In the genomic region with DNA sequence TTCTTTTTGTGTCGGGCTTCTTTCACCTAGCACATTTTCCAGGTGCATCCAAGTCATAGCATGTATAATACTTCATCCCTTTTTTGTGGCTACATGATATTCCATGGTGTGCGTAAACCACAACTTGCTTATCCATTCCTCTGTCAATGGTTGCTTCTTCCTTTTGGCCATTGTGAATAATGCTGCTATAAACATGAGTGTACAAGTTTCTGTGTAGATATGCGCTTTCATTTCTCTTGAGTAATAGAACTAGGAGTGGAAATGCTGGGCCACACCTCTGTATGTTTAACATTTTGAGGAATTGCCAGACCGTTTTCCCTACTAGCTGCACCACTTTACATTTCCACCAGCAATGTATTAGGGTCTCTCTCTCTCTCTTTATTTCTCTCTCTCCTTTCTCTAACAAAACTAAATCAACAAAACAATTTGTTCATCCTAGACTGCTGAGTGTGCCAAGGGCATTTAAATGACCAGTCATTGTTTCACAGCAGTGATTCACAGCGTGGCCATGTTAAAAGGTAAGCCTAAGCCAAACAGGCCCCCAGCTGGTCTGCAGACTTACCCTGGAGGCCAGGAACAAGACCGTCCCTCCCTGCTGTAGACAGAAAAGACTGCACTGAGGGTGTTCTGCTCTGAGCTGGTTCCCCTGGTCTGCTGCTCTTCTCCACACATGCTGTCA, we compare ENCODE assay signal across 10 cellular contexts. TPM values are rescaled to one million over a fixed set of nuclear protein-coding genes. Genes with fewer than 3 reads are reported as not detected.
DNase-seq lines count a peak whose midpoint lies in the region; ATAC-seq and TF ChIP-seq lines count a peak whose summit lies in the region.
"Had no signal": no experiment of that assay in that cellular context is flagged by ENCODE, and none has a peak within 500 bp of the region (broad histone marks: within the 10 kb centered on the region; RNA-seq: fewer than 3 reads in every experiment).

No MANE protein-coding gene starts in this region.

- H3K36me3 ChIP-seq in HEK293 (ENCODE audit: control insufficient read depth in 2 of 2, insufficient read depth in 1 of 2, low read length in 2 of 2) (no peaks in the 10 kb centered on the region), SJSA1 (no peaks in the 10 kb centered on the region), SJCRH30 (no peaks in the 10 kb centered on the region)

- peak overlapping the region; percentile 28 for H3K27ac Mint-ChIP-seq in stimulated activated memory B cell treated with anti-CD40 and anti-IgM and Interleukin-4, amounts not matched to agents 10 μg/mL and 1 μg/mL and 100 μg/mL, for 72 hours

- H3K9me3 ChIP-seq in HEK293 (ENCODE audit: control insufficient read depth, insufficient read depth, low read depth, low read length) (no peaks in the 10 kb centered on the region), SJSA1 (replicated peaks) (no peaks in the 10 kb centered on the region), SJCRH30 (replicated peaks) (no peaks in the 10 kb centered on the region)

- no peak for ATAC-seq in stimulated activated memory B cell treated with anti-CD40 and anti-IgM and Interleukin-4, amounts not matched to agents 10 μg/mL and 1 μg/mL and 100 μg/mL, for 72 hours
- ATAC-seq: effector memory CD8-positive, alpha-beta T cell had no signal

- peaks cover 20% of the 10 kb centered on the region for H3K4me1 ChIP-seq in HEK293 (ENCODE audit: control insufficient read depth, insufficient read depth, low read length)
- H3K4me1 ChIP-seq in SJSA1 (replicated peaks), result peaks cover 77% of the 10 kb centered on the region
- H3K4me1 ChIP-seq in SJCRH30, result no peaks in the 10 kb centered on the region; the same call in none of the 2 replicates

- CTCF ChIA-PET in HEK293 (lab: Yijun Ruan, JAX), result interaction anchor here (0.6 to 4.6 kb wide), 3 partner anchors 52 to 406 kb away, joined by 3 to 32 read pairs (median 4); no protein-coding TSS in a partner anchor

- DNase-seq in SJSA1 (ENCODE audit: low read depth in 1 of 2, low spot score in 2 of 2) (peak; percentile 84 to 85), foreskin fibroblast (peak; percentile 86 to 94), NK-92 (lab: John Stamatoyannopoulos, UW; ENCODE audit: unreplicated experiment) (no peak), SJCRH30 (no peak)
- DNase-seq in activated CD4-positive, alpha-beta T cell treated with anti-CD3 and anti-CD28 coated beads for 4 hours, result no peak
- no peak for DNase-seq in activated naive CD4-positive, alpha-beta T cell treated with Interleukin-2 at 50 U/mL for 16 hours
- DNase-seq: effector memory CD8-positive, alpha-beta T cell had no signal

- H3K4me3 ChIP-seq in HEK293 (ENCODE audit: low read depth, low read length), result no peak overlapping the region
- H3K4me3 ChIP-seq in SJSA1, result no peak overlapping the region
- H3K4me3 ChIP-seq in foreskin fibroblast (ENCODE audit: low read depth in 1 of 2, low read length in 2 of 2), result no peak overlapping the region
- H3K4me3 ChIP-seq in SJCRH30, result no peak overlapping the region

- H3K27ac ChIP-seq in HEK293 (ENCODE audit: extremely low read depth, low read depth, low read length) (no peak overlapping the region), SJSA1 (peak overlapping the region; percentile 65), SJCRH30 (no peak overlapping the region)
- H3K27ac ChIP-seq: VCaP had no signal

- no peak overlapping the region for H3K4me3 Mint-ChIP-seq in stimulated activated memory B cell treated with anti-CD40 and anti-IgM and Interleukin-4, amounts not matched to agents 10 μg/mL and 1 μg/mL and 100 μg/mL, for 72 hours
- H3K4me3 Mint-ChIP-seq: effector memory CD8-positive, alpha-beta T cell had no signal

- no peaks in the 10 kb centered on the region for H3K36me3 Mint-ChIP-seq in stimulated activated memory B cell treated with anti-CD40 and anti-IgM and Interleukin-4, amounts not matched to agents 10 μg/mL and 1 μg/mL and 100 μg/mL, for 72 hours

- TF ChIP-seq CTCF in HEK293 (tag by site-specific recombination; IDR thresholded peaks at IDR 0.05) (no peak), foreskin fibroblast (IDR thresholded peaks at IDR 0.05; ENCODE audit: low read depth, low read length) (no peak)

- POLR2A ChIA-PET in HEK293 (lab: Yijun Ruan, JAX), result interaction anchor here (0.6 kb wide), 1 partner anchor 40 kb away, joined by 4 read pairs; no protein-coding TSS in a partner anchor

- no peaks in the 10 kb centered on the region for H3K27me3 Mint-ChIP-seq in stimulated activated memory B cell treated with anti-CD40 and anti-IgM and Interleukin-4, amounts not matched to agents 10 μg/mL and 1 μg/mL and 100 μg/mL, for 72 hours
- H3K27me3 Mint-ChIP-seq: effector memory CD8-positive, alpha-beta T cell had no signal

- H3K4me1 Mint-ChIP-seq in stimulated activated memory B cell treated with anti-CD40 and anti-IgM and Interleukin-4, amounts not matched to agents 10 μg/mL and 1 μg/mL and 100 μg/mL, for 72 hours, result peaks cover 51% of the 10 kb centered on the region

- H3K27me3 ChIP-seq in SJSA1 (replicated peaks) (no peaks in the 10 kb centered on the region), SJCRH30 (no peaks in the 10 kb centered on the region)

- H3K9me3 Mint-ChIP-seq in stimulated activated memory B cell treated with anti-CD40 and anti-IgM and Interleukin-4, amounts not matched to agents 10 μg/mL and 1 μg/mL and 100 μg/mL, for 72 hours, result no peaks in the 10 kb centered on the region
- H3K9me3 Mint-ChIP-seq: effector memory CD8-positive, alpha-beta T cell had no signal

TF ChIP-seq in HEK293, 187 proteins besides CTCF, POLR2A, EP300 and RAD21 (continues in another document):
- TF ChIP-seq GLIS2 (tag by site-specific recombination; IDR thresholded peaks at IDR 0.05) (no peak), ZNF146 (tag by site-specific recombination; IDR thresholded peaks at IDR 0.05) (peak; percentile 97), HOXD13 (CRISPR knock-in tag; IDR thresholded peaks at IDR 0.05; ENCODE audit: borderline replicate concordance) (no peak), ZNF837 (tag by site-specific recombination; IDR thresholded peaks at IDR 0.05) (no peak), ZNF416 (tag by site-specific recombination; IDR thresholded peaks at IDR 0.05) (no peak), ZNF677 (tag by site-specific recombination; IDR thresholded peaks at IDR 0.05) (no peak), ZNF311 (tag by site-specific recombination; IDR thresholded peaks at IDR 0.05; ENCODE audit: borderline replicate concordance) (no peak), ZNF155 (tag by site-specific recombination; IDR thresholded peaks at IDR 0.05) (no peak), ZNF324 (tag by site-specific recombination; IDR thresholded peaks at IDR 0.05) (no peak), ZNF514 (tag by site-specific recombination; IDR thresholded peaks at IDR 0.05) (no peak), ZBTB17 (tag by site-specific recombination; IDR thresholded peaks at IDR 0.05) (peak; percentile 66; the same call in 1 of the 2 replicates), ZNF510 (tag by site-specific recombination; IDR thresholded peaks at IDR 0.05; ENCODE audit: insufficient replicate concordance) (no peak), ZNF521 (tag by site-specific recombination; IDR thresholded peaks at IDR 0.05) (no peak)
- TF ChIP-seq, protein P1, sequence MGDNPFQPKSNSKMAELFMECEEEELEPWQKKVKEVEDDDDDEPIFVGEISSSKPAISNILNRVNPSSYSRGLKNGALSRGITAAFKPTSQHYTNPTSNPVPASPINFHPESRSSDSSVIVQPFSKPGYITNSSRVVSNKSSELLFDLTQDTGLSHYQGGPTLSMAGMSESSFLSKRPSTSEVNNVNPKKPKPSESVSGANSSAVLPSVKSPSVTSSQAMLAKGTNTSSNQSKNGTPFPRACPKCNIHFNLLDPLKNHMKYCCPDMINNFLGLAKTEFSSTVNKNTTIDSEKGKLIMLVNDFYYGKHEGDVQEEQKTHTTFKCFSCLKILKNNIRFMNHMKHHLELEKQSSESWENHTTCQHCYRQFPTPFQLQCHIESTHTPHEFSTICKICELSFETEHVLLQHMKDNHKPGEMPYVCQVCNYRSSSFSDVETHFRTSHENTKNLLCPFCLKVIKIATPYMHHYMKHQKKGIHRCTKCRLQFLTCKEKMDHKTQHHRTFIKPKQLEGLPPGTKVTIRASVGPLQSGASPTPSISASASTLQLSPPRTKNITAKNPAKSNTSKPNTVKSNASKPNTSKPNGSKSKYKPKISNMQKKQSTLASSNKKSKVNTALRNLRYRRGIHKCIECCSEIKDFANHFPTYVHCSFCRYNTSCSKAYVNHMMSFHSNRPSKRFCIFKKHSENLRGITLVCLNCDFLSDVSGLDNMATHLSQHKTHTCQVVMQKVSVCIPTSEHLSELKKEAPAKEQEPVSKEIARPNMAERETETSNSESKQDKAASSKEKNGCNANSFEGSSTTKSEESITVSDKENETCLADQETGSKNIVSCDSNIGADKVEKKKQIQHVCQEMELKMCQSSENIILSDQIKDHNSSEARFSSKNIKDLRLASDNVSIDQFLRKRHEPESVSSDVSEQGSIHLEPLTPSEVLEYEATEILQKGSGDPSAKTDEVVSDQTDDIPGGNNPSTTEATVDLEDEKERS (tag by site-specific recombination; IDR thresholded peaks at IDR 0.05), result no peak
- TF ChIP-seq, protein P2, sequence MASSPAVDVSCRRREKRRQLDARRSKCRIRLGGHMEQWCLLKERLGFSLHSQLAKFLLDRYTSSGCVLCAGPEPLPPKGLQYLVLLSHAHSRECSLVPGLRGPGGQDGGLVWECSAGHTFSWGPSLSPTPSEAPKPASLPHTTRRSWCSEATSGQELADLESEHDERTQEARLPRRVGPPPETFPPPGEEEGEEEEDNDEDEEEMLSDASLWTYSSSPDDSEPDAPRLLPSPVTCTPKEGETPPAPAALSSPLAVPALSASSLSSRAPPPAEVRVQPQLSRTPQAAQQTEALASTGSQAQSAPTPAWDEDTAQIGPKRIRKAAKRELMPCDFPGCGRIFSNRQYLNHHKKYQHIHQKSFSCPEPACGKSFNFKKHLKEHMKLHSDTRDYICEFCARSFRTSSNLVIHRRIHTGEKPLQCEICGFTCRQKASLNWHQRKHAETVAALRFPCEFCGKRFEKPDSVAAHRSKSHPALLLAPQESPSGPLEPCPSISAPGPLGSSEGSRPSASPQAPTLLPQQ (tag by site-specific recombination; IDR thresholded peaks at IDR 0.05), result no peak
- TF ChIP-seq, protein P3, sequence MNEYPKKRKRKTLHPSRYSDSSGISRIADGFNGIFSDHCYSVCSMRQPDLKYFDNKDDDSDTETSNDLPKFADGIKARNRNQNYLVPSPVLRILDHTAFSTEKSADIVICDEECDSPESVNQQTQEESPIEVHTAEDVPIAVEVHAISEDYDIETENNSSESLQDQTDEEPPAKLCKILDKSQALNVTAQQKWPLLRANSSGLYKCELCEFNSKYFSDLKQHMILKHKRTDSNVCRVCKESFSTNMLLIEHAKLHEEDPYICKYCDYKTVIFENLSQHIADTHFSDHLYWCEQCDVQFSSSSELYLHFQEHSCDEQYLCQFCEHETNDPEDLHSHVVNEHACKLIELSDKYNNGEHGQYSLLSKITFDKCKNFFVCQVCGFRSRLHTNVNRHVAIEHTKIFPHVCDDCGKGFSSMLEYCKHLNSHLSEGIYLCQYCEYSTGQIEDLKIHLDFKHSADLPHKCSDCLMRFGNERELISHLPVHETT (tag by site-specific recombination; IDR thresholded peaks at IDR 0.05), result no peak

RNA-seq across cellular contexts. Expression of gene LYST, which starts 53.2 kb away (rescaled TPM):
- 4.1 and 8.1 TPM in 2 replicates for total RNA-seq in SJSA1 (2014; rRNA removed; shearing (Covaris generic))
- total RNA-seq in SJCRH30 (2014; rRNA removed; shearing (Covaris generic)), result 2.3 and 2.9 TPM in 2 replicates

Comparison
In these comparisons a context has a peak if more than half of its experiments do, and no peak if none do; other contexts are left out.
1. DNase-seq: peak in SJSA1 (2 of 2) and foreskin fibroblast (2 of 2); none in NK-92 (single experiment), activated CD4-positive, alpha-beta T cell treated with anti-CD3 and anti-CD28 coated beads for 4 hours (0 of 2), SJCRH30 (0 of 2) and activated naive CD4-positive, alpha-beta T cell treated with Interleukin-2 at 50 U/mL for 16 hours (single experiment).